Comparison of ENCODE assay signal across 2 cellular contexts in the genomic region with DNA sequence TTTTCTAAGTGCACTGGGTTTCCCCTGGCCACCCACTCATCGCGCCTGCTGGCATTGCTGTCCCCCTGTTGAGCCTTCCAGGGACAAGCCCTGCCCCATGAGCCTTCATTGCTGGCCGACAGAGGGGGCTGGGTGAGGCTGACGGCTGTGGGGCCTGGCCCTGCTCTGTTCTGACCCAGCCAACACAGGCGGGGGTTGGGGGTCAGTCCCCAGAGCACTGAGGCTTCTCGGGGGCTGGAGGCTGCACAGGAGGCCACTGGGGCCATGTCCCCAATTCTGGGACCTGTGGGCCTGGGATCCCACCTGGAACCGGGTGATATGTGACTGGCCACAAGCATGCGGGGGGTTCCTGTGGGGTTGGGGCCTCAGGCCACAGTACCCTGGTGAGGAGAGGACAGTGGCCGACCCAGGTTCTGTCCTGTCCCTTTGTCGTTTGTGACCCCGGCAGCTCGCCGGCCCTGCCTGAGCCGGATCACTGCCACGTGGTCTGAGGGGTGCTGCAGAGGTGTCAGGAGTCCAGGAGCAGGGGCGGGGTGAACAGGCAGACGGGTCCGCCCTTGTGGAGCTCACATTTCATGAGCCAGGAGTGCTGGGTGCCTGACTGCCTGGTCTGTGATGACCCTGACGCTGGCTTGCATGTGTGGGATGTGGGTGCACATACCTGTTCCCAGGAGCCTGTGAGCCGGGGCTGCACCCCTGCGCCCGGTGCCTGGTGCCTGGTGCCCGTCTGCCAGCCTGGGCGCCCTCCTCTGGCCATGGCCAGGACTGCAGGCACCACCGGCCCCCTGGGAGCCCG.
TF ChIP-seq lines count a peak whose summit lies in the region.

No MANE protein-coding gene starts in this region.

TF ChIP-seq in Ishikawa, 13 proteins besides CTCF, POLR2A, EP300 and RAD21 (continued from another document):
- TF ChIP-seq, protein P1, sequence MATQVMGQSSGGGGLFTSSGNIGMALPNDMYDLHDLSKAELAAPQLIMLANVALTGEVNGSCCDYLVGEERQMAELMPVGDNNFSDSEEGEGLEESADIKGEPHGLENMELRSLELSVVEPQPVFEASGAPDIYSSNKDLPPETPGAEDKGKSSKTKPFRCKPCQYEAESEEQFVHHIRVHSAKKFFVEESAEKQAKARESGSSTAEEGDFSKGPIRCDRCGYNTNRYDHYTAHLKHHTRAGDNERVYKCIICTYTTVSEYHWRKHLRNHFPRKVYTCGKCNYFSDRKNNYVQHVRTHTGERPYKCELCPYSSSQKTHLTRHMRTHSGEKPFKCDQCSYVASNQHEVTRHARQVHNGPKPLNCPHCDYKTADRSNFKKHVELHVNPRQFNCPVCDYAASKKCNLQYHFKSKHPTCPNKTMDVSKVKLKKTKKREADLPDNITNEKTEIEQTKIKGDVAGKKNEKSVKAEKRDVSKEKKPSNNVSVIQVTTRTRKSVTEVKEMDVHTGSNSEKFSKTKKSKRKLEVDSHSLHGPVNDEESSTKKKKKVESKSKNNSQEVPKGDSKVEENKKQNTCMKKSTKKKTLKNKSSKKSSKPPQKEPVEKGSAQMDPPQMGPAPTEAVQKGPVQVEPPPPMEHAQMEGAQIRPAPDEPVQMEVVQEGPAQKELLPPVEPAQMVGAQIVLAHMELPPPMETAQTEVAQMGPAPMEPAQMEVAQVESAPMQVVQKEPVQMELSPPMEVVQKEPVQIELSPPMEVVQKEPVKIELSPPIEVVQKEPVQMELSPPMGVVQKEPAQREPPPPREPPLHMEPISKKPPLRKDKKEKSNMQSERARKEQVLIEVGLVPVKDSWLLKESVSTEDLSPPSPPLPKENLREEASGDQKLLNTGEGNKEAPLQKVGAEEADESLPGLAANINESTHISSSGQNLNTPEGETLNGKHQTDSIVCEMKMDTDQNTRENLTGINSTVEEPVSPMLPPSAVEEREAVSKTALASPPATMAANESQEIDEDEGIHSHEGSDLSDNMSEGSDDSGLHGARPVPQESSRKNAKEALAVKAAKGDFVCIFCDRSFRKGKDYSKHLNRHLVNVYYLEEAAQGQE (IDR thresholded peaks at IDR 0.05; ENCODE audit: low read depth), result no peak
- TF ChIP-seq CREB1 (IDR thresholded peaks at IDR 0.05; ENCODE audit: low read depth), result no peak
- no peak for TF ChIP-seq TEAD4 (IDR thresholded peaks at IDR 0.05)

TF ChIP-seq in WTC11, 78 proteins besides CTCF, POLR2A, EP300 and RAD21 (continued from another document and continues in another):
- TF ChIP-seq, protein P2, sequence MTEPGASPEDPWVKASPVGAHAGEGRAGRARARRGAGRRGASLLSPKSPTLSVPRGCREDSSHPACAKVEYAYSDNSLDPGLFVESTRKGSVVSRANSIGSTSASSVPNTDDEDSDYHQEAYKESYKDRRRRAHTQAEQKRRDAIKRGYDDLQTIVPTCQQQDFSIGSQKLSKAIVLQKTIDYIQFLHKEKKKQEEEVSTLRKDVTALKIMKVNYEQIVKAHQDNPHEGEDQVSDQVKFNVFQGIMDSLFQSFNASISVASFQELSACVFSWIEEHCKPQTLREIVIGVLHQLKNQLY (CRISPR knock-in tag; IDR thresholded peaks at IDR 0.05), result no peak
- TF ChIP-seq ZBTB21 (CRISPR knock-in tag; IDR thresholded peaks at IDR 0.05; ENCODE audit: borderline replicate concordance) (no peak), NFE2L1 (CRISPR knock-in tag; IDR thresholded peaks at IDR 0.05) (no peak), CREB1 (CRISPR knock-in tag; IDR thresholded peaks at IDR 0.05) (no peak), EMX1 (CRISPR knock-in tag; IDR thresholded peaks at IDR 0.05) (no peak), FOXJ3 (CRISPR knock-in tag; IDR thresholded peaks at IDR 0.05; ENCODE audit: borderline replicate concordance) (0 out of 2 replicates have a peak, but pooled peaks have one; percentile 61), NR2C2 (CRISPR knock-in tag; IDR thresholded peaks at IDR 0.05) (no peak), JUN (CRISPR knock-in tag; IDR thresholded peaks at IDR 0.05) (no peak), HMGA2 (CRISPR knock-in tag; IDR thresholded peaks at IDR 0.05) (no peak)
- TF ChIP-seq, protein P3, sequence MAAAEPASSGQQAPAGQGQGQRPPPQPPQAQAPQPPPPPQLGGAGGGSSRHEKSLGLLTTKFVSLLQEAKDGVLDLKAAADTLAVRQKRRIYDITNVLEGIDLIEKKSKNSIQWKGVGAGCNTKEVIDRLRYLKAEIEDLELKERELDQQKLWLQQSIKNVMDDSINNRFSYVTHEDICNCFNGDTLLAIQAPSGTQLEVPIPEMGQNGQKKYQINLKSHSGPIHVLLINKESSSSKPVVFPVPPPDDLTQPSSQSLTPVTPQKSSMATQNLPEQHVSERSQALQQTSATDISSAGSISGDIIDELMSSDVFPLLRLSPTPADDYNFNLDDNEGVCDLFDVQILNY (CRISPR knock-in tag; IDR thresholded peaks at IDR 0.05), result no peak
- TF ChIP-seq, protein P4, sequence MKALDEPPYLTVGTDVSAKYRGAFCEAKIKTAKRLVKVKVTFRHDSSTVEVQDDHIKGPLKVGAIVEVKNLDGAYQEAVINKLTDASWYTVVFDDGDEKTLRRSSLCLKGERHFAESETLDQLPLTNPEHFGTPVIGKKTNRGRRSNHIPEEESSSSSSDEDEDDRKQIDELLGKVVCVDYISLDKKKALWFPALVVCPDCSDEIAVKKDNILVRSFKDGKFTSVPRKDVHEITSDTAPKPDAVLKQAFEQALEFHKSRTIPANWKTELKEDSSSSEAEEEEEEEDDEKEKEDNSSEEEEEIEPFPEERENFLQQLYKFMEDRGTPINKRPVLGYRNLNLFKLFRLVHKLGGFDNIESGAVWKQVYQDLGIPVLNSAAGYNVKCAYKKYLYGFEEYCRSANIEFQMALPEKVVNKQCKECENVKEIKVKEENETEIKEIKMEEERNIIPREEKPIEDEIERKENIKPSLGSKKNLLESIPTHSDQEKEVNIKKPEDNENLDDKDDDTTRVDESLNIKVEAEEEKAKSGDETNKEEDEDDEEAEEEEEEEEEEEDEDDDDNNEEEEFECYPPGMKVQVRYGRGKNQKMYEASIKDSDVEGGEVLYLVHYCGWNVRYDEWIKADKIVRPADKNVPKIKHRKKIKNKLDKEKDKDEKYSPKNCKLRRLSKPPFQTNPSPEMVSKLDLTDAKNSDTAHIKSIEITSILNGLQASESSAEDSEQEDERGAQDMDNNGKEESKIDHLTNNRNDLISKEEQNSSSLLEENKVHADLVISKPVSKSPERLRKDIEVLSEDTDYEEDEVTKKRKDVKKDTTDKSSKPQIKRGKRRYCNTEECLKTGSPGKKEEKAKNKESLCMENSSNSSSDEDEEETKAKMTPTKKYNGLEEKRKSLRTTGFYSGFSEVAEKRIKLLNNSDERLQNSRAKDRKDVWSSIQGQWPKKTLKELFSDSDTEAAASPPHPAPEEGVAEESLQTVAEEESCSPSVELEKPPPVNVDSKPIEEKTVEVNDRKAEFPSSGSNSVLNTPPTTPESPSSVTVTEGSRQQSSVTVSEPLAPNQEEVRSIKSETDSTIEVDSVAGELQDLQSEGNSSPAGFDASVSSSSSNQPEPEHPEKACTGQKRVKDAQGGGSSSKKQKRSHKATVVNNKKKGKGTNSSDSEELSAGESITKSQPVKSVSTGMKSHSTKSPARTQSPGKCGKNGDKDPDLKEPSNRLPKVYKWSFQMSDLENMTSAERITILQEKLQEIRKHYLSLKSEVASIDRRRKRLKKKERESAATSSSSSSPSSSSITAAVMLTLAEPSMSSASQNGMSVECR (CRISPR knock-in tag; IDR thresholded peaks at IDR 0.05; ENCODE audit: borderline replicate concordance), result 0 out of 2 replicates have a peak, but pooled peaks have one; percentile 12
- TF ChIP-seq, protein P5, sequence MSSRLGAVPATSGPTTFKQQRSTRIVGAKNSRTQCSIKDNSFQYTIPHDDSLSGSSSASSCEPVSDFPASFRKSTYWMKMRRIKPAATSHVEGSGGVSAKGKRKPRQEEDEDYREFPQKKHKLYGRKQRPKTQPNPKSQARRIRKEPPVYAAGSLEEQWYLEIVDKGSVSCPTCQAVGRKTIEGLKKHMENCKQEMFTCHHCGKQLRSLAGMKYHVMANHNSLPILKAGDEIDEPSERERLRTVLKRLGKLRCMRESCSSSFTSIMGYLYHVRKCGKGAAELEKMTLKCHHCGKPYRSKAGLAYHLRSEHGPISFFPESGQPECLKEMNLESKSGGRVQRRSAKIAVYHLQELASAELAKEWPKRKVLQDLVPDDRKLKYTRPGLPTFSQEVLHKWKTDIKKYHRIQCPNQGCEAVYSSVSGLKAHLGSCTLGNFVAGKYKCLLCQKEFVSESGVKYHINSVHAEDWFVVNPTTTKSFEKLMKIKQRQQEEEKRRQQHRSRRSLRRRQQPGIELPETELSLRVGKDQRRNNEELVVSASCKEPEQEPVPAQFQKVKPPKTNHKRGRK (CRISPR knock-in tag; IDR thresholded peaks at IDR 0.05; ENCODE audit: borderline replicate concordance), result no peak
- TF ChIP-seq, protein P6, sequence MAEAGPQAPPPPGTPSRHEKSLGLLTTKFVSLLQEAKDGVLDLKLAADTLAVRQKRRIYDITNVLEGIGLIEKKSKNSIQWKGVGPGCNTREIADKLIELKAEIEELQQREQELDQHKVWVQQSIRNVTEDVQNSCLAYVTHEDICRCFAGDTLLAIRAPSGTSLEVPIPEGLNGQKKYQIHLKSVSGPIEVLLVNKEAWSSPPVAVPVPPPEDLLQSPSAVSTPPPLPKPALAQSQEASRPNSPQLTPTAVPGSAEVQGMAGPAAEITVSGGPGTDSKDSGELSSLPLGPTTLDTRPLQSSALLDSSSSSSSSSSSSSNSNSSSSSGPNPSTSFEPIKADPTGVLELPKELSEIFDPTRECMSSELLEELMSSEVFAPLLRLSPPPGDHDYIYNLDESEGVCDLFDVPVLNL (CRISPR knock-in tag; IDR thresholded peaks at IDR 0.05; ENCODE audit: borderline replicate concordance, low read depth), result no peak
- TF ChIP-seq, protein P7, sequence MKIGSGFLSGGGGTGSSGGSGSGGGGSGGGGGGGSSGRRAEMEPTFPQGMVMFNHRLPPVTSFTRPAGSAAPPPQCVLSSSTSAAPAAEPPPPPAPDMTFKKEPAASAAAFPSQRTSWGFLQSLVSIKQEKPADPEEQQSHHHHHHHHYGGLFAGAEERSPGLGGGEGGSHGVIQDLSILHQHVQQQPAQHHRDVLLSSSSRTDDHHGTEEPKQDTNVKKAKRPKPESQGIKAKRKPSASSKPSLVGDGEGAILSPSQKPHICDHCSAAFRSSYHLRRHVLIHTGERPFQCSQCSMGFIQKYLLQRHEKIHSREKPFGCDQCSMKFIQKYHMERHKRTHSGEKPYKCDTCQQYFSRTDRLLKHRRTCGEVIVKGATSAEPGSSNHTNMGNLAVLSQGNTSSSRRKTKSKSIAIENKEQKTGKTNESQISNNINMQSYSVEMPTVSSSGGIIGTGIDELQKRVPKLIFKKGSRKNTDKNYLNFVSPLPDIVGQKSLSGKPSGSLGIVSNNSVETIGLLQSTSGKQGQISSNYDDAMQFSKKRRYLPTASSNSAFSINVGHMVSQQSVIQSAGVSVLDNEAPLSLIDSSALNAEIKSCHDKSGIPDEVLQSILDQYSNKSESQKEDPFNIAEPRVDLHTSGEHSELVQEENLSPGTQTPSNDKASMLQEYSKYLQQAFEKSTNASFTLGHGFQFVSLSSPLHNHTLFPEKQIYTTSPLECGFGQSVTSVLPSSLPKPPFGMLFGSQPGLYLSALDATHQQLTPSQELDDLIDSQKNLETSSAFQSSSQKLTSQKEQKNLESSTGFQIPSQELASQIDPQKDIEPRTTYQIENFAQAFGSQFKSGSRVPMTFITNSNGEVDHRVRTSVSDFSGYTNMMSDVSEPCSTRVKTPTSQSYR (CRISPR knock-in tag; IDR thresholded peaks at IDR 0.05), result no peak
- TF ChIP-seq, protein P8, sequence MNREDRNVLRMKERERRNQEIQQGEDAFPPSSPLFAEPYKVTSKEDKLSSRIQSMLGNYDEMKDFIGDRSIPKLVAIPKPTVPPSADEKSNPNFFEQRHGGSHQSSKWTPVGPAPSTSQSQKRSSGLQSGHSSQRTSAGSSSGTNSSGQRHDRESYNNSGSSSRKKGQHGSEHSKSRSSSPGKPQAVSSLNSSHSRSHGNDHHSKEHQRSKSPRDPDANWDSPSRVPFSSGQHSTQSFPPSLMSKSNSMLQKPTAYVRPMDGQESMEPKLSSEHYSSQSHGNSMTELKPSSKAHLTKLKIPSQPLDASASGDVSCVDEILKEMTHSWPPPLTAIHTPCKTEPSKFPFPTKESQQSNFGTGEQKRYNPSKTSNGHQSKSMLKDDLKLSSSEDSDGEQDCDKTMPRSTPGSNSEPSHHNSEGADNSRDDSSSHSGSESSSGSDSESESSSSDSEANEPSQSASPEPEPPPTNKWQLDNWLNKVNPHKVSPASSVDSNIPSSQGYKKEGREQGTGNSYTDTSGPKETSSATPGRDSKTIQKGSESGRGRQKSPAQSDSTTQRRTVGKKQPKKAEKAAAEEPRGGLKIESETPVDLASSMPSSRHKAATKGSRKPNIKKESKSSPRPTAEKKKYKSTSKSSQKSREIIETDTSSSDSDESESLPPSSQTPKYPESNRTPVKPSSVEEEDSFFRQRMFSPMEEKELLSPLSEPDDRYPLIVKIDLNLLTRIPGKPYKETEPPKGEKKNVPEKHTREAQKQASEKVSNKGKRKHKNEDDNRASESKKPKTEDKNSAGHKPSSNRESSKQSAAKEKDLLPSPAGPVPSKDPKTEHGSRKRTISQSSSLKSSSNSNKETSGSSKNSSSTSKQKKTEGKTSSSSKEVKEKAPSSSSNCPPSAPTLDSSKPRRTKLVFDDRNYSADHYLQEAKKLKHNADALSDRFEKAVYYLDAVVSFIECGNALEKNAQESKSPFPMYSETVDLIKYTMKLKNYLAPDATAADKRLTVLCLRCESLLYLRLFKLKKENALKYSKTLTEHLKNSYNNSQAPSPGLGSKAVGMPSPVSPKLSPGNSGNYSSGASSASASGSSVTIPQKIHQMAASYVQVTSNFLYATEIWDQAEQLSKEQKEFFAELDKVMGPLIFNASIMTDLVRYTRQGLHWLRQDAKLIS (CRISPR knock-in tag; IDR thresholded peaks at IDR 0.05; ENCODE audit: borderline replicate concordance), result peak; percentile 58; the same call in 1 of the 2 replicates
- TF ChIP-seq, protein P9, sequence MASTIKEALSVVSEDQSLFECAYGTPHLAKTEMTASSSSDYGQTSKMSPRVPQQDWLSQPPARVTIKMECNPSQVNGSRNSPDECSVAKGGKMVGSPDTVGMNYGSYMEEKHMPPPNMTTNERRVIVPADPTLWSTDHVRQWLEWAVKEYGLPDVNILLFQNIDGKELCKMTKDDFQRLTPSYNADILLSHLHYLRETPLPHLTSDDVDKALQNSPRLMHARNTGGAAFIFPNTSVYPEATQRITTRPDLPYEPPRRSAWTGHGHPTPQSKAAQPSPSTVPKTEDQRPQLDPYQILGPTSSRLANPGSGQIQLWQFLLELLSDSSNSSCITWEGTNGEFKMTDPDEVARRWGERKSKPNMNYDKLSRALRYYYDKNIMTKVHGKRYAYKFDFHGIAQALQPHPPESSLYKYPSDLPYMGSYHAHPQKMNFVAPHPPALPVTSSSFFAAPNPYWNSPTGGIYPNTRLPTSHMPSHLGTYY (CRISPR knock-in tag; IDR thresholded peaks at IDR 0.05), result no peak
- TF ChIP-seq, protein P10, sequence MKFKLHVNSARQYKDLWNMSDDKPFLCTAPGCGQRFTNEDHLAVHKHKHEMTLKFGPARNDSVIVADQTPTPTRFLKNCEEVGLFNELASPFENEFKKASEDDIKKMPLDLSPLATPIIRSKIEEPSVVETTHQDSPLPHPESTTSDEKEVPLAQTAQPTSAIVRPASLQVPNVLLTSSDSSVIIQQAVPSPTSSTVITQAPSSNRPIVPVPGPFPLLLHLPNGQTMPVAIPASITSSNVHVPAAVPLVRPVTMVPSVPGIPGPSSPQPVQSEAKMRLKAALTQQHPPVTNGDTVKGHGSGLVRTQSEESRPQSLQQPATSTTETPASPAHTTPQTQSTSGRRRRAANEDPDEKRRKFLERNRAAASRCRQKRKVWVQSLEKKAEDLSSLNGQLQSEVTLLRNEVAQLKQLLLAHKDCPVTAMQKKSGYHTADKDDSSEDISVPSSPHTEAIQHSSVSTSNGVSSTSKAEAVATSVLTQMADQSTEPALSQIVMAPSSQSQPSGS (CRISPR knock-in tag; IDR thresholded peaks at IDR 0.05; ENCODE audit: borderline replicate concordance, low read depth), result no peak
